11 cellular contexts compared by ENCODE assay signal in genomic region chr14:22856428-22856827, GRCh38. TPM values are rescaled to one million over a fixed set of nuclear protein-coding genes. Genes with fewer than 3 reads are reported as not detected.
"Had no signal": no experiment of that assay in that cellular context is flagged by ENCODE, and none has a peak within 500 bp of the region (broad histone marks: within the 10 kb centered on the region; RNA-seq: fewer than 3 reads in every experiment).

No MANE protein-coding gene starts in this region.

- H3K9ac ChIP-seq: GM23248, KMS-11 had no signal

- FAIRE-seq: HTR-8/SVneo had no signal

- H3K36me3 ChIP-seq: HAP-1 had no signal

- H3K4me2 ChIP-seq: KMS-11 had no signal

- H3K27me3 Mint-ChIP-seq: IgD-negative memory B cell had no signal

- H3K4me3 Mint-ChIP-seq: HFFc6, IgD-negative memory B cell had no signal

- H3K27ac ChIP-seq: GM23248, KMS-11 had no signal

- H3K4me3 ChIP-seq: GM23248, HAP-1 had no signal

- ATAC-seq: HCT116 had no signal

- H3K9me3 ChIP-seq: HAP-1 had no signal

- H2AFZ ChIP-seq: GM23248 had no signal

- H3K27ac Mint-ChIP-seq: HFFc6, IgD-negative memory B cell had no signal

- DNase-seq: GM23248, GOT3, H7, HFFc6, Karpas-422, KBM-7 had no signal

RNA-seq across cellular contexts. Expression of gene MMP14, which starts 20.0 kb away (rescaled TPM):
- polyA plus RNA-seq: IgD-negative memory B cell had no signal

RNA-seq across cellular contexts. Expression of gene REM2, which starts 26.6 kb away (rescaled TPM):
- polyA plus RNA-seq: GM23248 had no signal
